ENCODE assay signal across 12 cellular contexts in genomic region chr2:20151116-20151571, GRCh38.
A peak's percentile ranks its signal among the peaks of the same experiment; 100 is the strongest.
DNase-seq lines count a peak whose midpoint lies in the region; ATAC-seq and TF ChIP-seq lines count a peak whose summit lies in the region.
"Had no signal": no experiment of that assay in that cellular context is flagged by ENCODE, and none has a peak within 500 bp of the region (broad histone marks: within the 10 kb centered on the region; RNA-seq: fewer than 3 reads in every experiment).

No MANE protein-coding gene starts in this region.

- H4K91ac ChIP-seq in neuronal stem cell (ENCODE audit: low read depth, low read length, poor library complexity), result no peak overlapping the region

- H3K79me1 ChIP-seq in neuronal stem cell (ENCODE audit: low read depth, low read length), result no peaks in the 10 kb centered on the region

- no peak overlapping the region for H2BK120ac ChIP-seq in neuronal stem cell (ENCODE audit: low read depth, low read length)

- no peak overlapping the region for H3K14ac ChIP-seq in neuronal stem cell (ENCODE audit: low read length)

- CTCF ChIA-PET in CD8-positive, alpha-beta T cell (lab: Charles Lee), result no interaction called here

- TF ChIP-seq CTCF in CD8-positive, alpha-beta T cell (IDR thresholded peaks at IDR 0.05), result no peak

- H3K9me3 Mint-ChIP-seq in stimulated activated naive CD8-positive, alpha-beta T cell treated with anti-CD3 and anti-CD28 coated beads, Interleukin-15, amount 100 ng/mL, for 72 hours, result no peaks in the 10 kb centered on the region
- no peaks in the 10 kb centered on the region for H3K9me3 Mint-ChIP-seq in CD8-positive, alpha-beta T cell
- H3K9me3 Mint-ChIP-seq: WTC11 had no signal

- TF ChIP-seq EP300 in Ishikawa (IDR thresholded peaks at IDR 0.05; ENCODE audit: borderline replicate concordance), result no peak

- no peak for TF ChIP-seq RAD21 in Ishikawa (IDR thresholded peaks at IDR 0.05; ENCODE audit: low read depth)

- H3K27ac Mint-ChIP-seq in stimulated activated naive CD8-positive, alpha-beta T cell treated with anti-CD3 and anti-CD28 coated beads, Interleukin-15, amount 100 ng/mL, for 72 hours, result no peak overlapping the region
- no peak overlapping the region for H3K27ac Mint-ChIP-seq in CD8-positive, alpha-beta T cell
- H3K27ac Mint-ChIP-seq: IgD-negative memory B cell, WTC11 had no signal

- no peak overlapping the region for H3K18ac ChIP-seq in neuronal stem cell (ENCODE audit: low read length)

- H3K4me2 ChIP-seq in neuronal stem cell (ENCODE audit: insufficient read depth, low read length, poor library complexity, severe bottlenecking), result no peak overlapping the region

- H4K8ac ChIP-seq in neuronal stem cell (ENCODE audit: low read depth, low read length), result no peak overlapping the region

- H3K4me1 Mint-ChIP-seq in stimulated activated naive CD8-positive, alpha-beta T cell treated with anti-CD3 and anti-CD28 coated beads, Interleukin-15, amount 100 ng/mL, for 72 hours, result peaks cover 3% of the 10 kb centered on the region
- no peaks in the 10 kb centered on the region for H3K4me1 Mint-ChIP-seq in CD8-positive, alpha-beta T cell (ENCODE audit: low read depth)

- H3K4me3 ChIP-seq in neuronal stem cell (ENCODE audit: low read length in 2 of 2), result no peak overlapping the region
- no peak overlapping the region for H3K4me3 ChIP-seq in CD8-positive, alpha-beta T cell (ENCODE audit: low read depth, low read length)
- H3K4me3 ChIP-seq: breast epithelium, upper lobe of right lung had no signal

- ATAC-seq in GM19025 (IDR thresholded peaks at IDR 0.05; ENCODE audit: low read depth, unreplicated experiment), result peak; percentile 73
- peak; percentile 48 for ATAC-seq in HG02610 (IDR thresholded peaks at IDR 0.05; ENCODE audit: unreplicated experiment)
- ATAC-seq in stimulated activated naive CD8-positive, alpha-beta T cell treated with anti-CD3 and anti-CD28 coated beads, Interleukin-15, amount 100 ng/mL, for 72 hours, result no peak
- no peak for ATAC-seq in CD8-positive, alpha-beta T cell
- ATAC-seq: Right ventricle myocardium inferior, upper lobe of right lung, WTC11 had no signal

- DNase-seq in neuronal stem cell (ENCODE audit: low spot score) (no peak), MV-4-11 (lab: John Stamatoyannopoulos, UW) (no peak)
- DNase-seq in stimulated activated naive CD8-positive, alpha-beta T cell treated with anti-CD3 and anti-CD28 coated beads, Interleukin-15, amount 100 ng/mL, for 72 hours, result no peak
- no peak for DNase-seq in CD8-positive, alpha-beta T cell
- DNase-seq: upper lobe of right lung had no signal

- no peak overlapping the region for H3K9ac ChIP-seq in neuronal stem cell (ENCODE audit: low read depth, low read length, poor library complexity)

- no peaks in the 10 kb centered on the region for H3K36me3 ChIP-seq in neuronal stem cell (replicated peaks in 1 of 2; ENCODE audit: control insufficient read depth in 2 of 2, insufficient read depth in 2 of 2, low read length in 2 of 2)
- no peaks in the 10 kb centered on the region for H3K36me3 ChIP-seq in CD8-positive, alpha-beta T cell (ENCODE audit: insufficient read depth, low read length)
- H3K36me3 ChIP-seq: breast epithelium, upper lobe of right lung had no signal

- H2AFZ ChIP-seq in neuronal stem cell (ENCODE audit: low read length), result peak overlapping the region; percentile 49

- no peak overlapping the region for H2AK5ac ChIP-seq in neuronal stem cell (ENCODE audit: low read depth, low read length)

- no peak overlapping the region for H2BK12ac ChIP-seq in neuronal stem cell (ENCODE audit: low read length)

- peaks cover 14 to 28% of the 10 kb centered on the region in 2 donors for H3K4me1 ChIP-seq in neuronal stem cell (ENCODE audit: control insufficient read depth in 2 of 2, insufficient read depth in 1 of 2, low read depth in 1 of 2, low read length in 2 of 2)
- H3K4me1 ChIP-seq in CD8-positive, alpha-beta T cell (ENCODE audit: insufficient read depth, low read length), result no peaks in the 10 kb centered on the region
- H3K4me1 ChIP-seq: breast epithelium had no signal

- no peak overlapping the region for H3K4me3 Mint-ChIP-seq in stimulated activated naive CD8-positive, alpha-beta T cell treated with anti-CD3 and anti-CD28 coated beads, Interleukin-15, amount 100 ng/mL, for 72 hours
- H3K4me3 Mint-ChIP-seq in CD8-positive, alpha-beta T cell, result no peak overlapping the region
- H3K4me3 Mint-ChIP-seq: IgD-negative memory B cell, WTC11 had no signal

- H3K27me3 Mint-ChIP-seq in stimulated activated naive CD8-positive, alpha-beta T cell treated with anti-CD3 and anti-CD28 coated beads, Interleukin-15, amount 100 ng/mL, for 72 hours, result peaks cover 66% of the 10 kb centered on the region
- peaks cover 35% of the 10 kb centered on the region for H3K27me3 Mint-ChIP-seq in CD8-positive, alpha-beta T cell (ENCODE audit: low read depth)

- no peaks in the 10 kb centered on the region for H3K36me3 Mint-ChIP-seq in CD8-positive, alpha-beta T cell
- H3K36me3 Mint-ChIP-seq: WTC11 had no signal

- POLR2A ChIA-PET in CD8-positive, alpha-beta T cell (lab: Charles Lee), result no interaction called here

- H3K27me3 ChIP-seq in neuronal stem cell (ENCODE audit: control insufficient read depth in 3 of 3, insufficient read depth in 3 of 3, low read depth in 1 of 3, low read length in 3 of 3), result no peaks in the 10 kb centered on the region
- no peaks in the 10 kb centered on the region for H3K27me3 ChIP-seq in CD8-positive, alpha-beta T cell (ENCODE audit: insufficient read depth, low read length)
- H3K27me3 ChIP-seq: breast epithelium, upper lobe of right lung had no signal

- intact Hi-C loops in CD8-positive, alpha-beta T cell (cut with DNase I, micrococcal nuclease), result no loop called here

- no peak overlapping the region for H3K23ac ChIP-seq in neuronal stem cell (ENCODE audit: low read depth, low read length, poor library complexity)

- WGBS in neuronal stem cell (ENCODE audit: extremely low coverage in 2 of 2, insufficient read length in 2 of 2, insufficient replicate concordance in 1 of 2), 2 donors, result no CpG with 5 or more reads among the region's 5 CpGs

- H2BK15ac ChIP-seq in neuronal stem cell (ENCODE audit: low read length), result peak overlapping the region; percentile 3

- no peak overlapping the region for H3K4ac ChIP-seq in neuronal stem cell (ENCODE audit: low read length)

- H2BK5ac ChIP-seq in neuronal stem cell (ENCODE audit: low read length), result no peak overlapping the region

- no peak overlapping the region for H3K27ac ChIP-seq in neuronal stem cell (replicated peaks; ENCODE audit: low read length)
- H3K27ac ChIP-seq in CD8-positive, alpha-beta T cell (ENCODE audit: low read depth, low read length), result no peak overlapping the region
- H3K27ac ChIP-seq: breast epithelium, upper lobe of right lung had no signal

- H3K9me3 ChIP-seq in neuronal stem cell (replicated peaks in 1 of 2; ENCODE audit: control insufficient read depth in 2 of 2, insufficient read depth in 1 of 2, low read depth in 1 of 2, low read length in 2 of 2), result no peaks in the 10 kb centered on the region
- H3K9me3 ChIP-seq in CD8-positive, alpha-beta T cell (ENCODE audit: low read length), result no peaks in the 10 kb centered on the region
- H3K9me3 ChIP-seq: breast epithelium, upper lobe of right lung had no signal

TF ChIP-seq in Ishikawa, 13 proteins besides CTCF, POLR2A, EP300 and RAD21:
- TF ChIP-seq CEBPB (IDR thresholded peaks at IDR 0.05), result no peak
- TF ChIP-seq USF1 (IDR thresholded peaks at IDR 0.05), result no peak
- TF ChIP-seq CREB1 (IDR thresholded peaks at IDR 0.05; ENCODE audit: low read depth), result no peak
- TF ChIP-seq ZBTB7A (IDR thresholded peaks at IDR 0.05; ENCODE audit: low read depth), result no peak
- no peak for TF ChIP-seq REST (IDR thresholded peaks at IDR 0.05; ENCODE audit: low read depth)
- TF ChIP-seq TAF1 (IDR thresholded peaks at IDR 0.05; ENCODE audit: low read depth), result no peak
- TF ChIP-seq TCF12 (IDR thresholded peaks at IDR 0.05; ENCODE audit: low read depth), result no peak
- 0 out of 2 replicates have a peak, but pooled peaks have one; percentile 10 for TF ChIP-seq EGR1 (IDR thresholded peaks at IDR 0.05)
- no peak for TF ChIP-seq NFIC (IDR thresholded peaks at IDR 0.05)
TF ChIP-seq in Ishikawa: peak in this region for 1.

Comparison
In these comparisons a context has a peak if more than half of its experiments do, and no peak if none do; other contexts are left out.
1. ATAC-seq: peak in GM19025 (single experiment) and HG02610 (single experiment); none in stimulated activated naive CD8-positive, alpha-beta T cell treated with anti-CD3 and anti-CD28 coated beads, Interleukin-15, amount 100 ng/mL, for 72 hours (single experiment) and CD8-positive, alpha-beta T cell (single experiment).